Comparison of ENCODE assay signal across 24 cellular contexts in genomic region chr17:41010421-41010820, GRCh38. TPM values are rescaled to one million over a fixed set of nuclear protein-coding genes. Genes with fewer than 3 reads are reported as not detected.
"Had no signal": no experiment of that assay in that cellular context is flagged by ENCODE, and none has a peak within 500 bp of the region (broad histone marks: within the 10 kb centered on the region; RNA-seq: fewer than 3 reads in every experiment).

No MANE protein-coding gene starts in this region.

- H3K4me3 ChIP-seq: breast epithelium had no signal

- DNase-seq: activated CD4-positive, alpha-beta T cell treated with anti-CD3 and anti-CD28 coated beads for 4 hours; activated CD8-positive, alpha-beta memory T cell treated with anti-CD3 and anti-CD28 coated beads, Interleukin-2, amount 50 U/mL, for 4 hours; activated CD8-positive, alpha-beta T cell treated with anti-CD3 and anti-CD28 coated beads for 36 hours; activated naive CD8-positive, alpha-beta T cell treated with anti-CD3 and anti-CD28 coated beads, Interleukin-2, amount 50 U/mL, for 24 hours; activated T-cell treated with anti-CD3 and anti-CD28 coated beads, Interleukin-2, amount 50 U/mL, for 72 hours; caudate nucleus; NCI-H1092 treated with DMSO at 0.1 percent for 48 hours; NCI-H1417 treated with DMSO at 0.1 percent for 48 hours; NCI-H1694; NCI-H2029; NCI-H345; NCI-H510A; SHP77; T-cell; T-helper 2 cell; T1000; WERI-Rb-1 had no signal

- H3K27ac ChIP-seq: breast epithelium, KMS-11, WERI-Rb-1 had no signal

- ATAC-seq: activated CD4-positive, CD25-positive, alpha-beta regulatory T cell treated with anti-CD3 and anti-CD28 coated beads, Interleukin-2, amount 50 U/mL, for 24 hours; activated CD8-positive, alpha-beta T cell treated with anti-CD3 and anti-CD28 coated beads for 36 hours; activated naive CD8-positive, alpha-beta T cell treated with anti-CD3 and anti-CD28 coated beads, Interleukin-2, amount 50 U/mL, for 24 hours; activated T-cell treated with anti-CD3 and anti-CD28 coated beads, Interleukin-2, amount 50 U/mL, for 72 hours; T-cell had no signal

- H3K27me3 ChIP-seq: breast epithelium had no signal

- H3K9me3 ChIP-seq: breast epithelium had no signal

- H3K36me3 ChIP-seq: breast epithelium, WERI-Rb-1 had no signal

- H3K4me1 ChIP-seq: breast epithelium had no signal

RNA-seq across cellular contexts. Expression of gene KRTAP3-1, which starts 1.5 kb away (rescaled TPM):
- total RNA-seq: activated CD8-positive, alpha-beta T cell treated with anti-CD3 and anti-CD28 coated beads for 36 hours; activated T-cell treated with anti-CD3 and anti-CD28 coated beads, Interleukin-2, amount 50 U/mL, for 72 hours; activated T-helper 2 cell treated with anti-CD3 and anti-CD28 coated beads, Interferon-gamma antibody, Interleukin-2, Interleukin-4, amounts not matched to agents 10 μg/mL and 5 μg/mL and 100 μg/mL, durations not matched to agents 14 hours and 24 hours and 36 hours; breast epithelium; cerebellum; MCF 10A; SK-MEL-5; T-cell had no signal

RNA-seq across cellular contexts. Expression of gene KRTAP3-2, which starts 10.7 kb away (rescaled TPM):
- total RNA-seq: activated CD8-positive, alpha-beta T cell treated with anti-CD3 and anti-CD28 coated beads for 36 hours; activated T-cell treated with anti-CD3 and anti-CD28 coated beads, Interleukin-2, amount 50 U/mL, for 72 hours; activated T-helper 2 cell treated with anti-CD3 and anti-CD28 coated beads, Interferon-gamma antibody, Interleukin-2, Interleukin-4, amounts not matched to agents 10 μg/mL and 5 μg/mL and 100 μg/mL, durations not matched to agents 14 hours and 24 hours and 36 hours; breast epithelium; cerebellum; MCF 10A; SK-MEL-5; T-cell had no signal

RNA-seq across cellular contexts. Expression of gene KRTAP3-3, which starts 16.5 kb away (rescaled TPM):
- total RNA-seq: activated CD8-positive, alpha-beta T cell treated with anti-CD3 and anti-CD28 coated beads for 36 hours; activated T-cell treated with anti-CD3 and anti-CD28 coated beads, Interleukin-2, amount 50 U/mL, for 72 hours; activated T-helper 2 cell treated with anti-CD3 and anti-CD28 coated beads, Interferon-gamma antibody, Interleukin-2, Interleukin-4, amounts not matched to agents 10 μg/mL and 5 μg/mL and 100 μg/mL, durations not matched to agents 14 hours and 24 hours and 36 hours; breast epithelium; cerebellum; MCF 10A; SK-MEL-5; T-cell had no signal

RNA-seq across cellular contexts. Expression of gene KRTAP1-5, which starts 16.6 kb away (rescaled TPM):
- total RNA-seq: activated CD8-positive, alpha-beta T cell treated with anti-CD3 and anti-CD28 coated beads for 36 hours; activated T-cell treated with anti-CD3 and anti-CD28 coated beads, Interleukin-2, amount 50 U/mL, for 72 hours; activated T-helper 2 cell treated with anti-CD3 and anti-CD28 coated beads, Interferon-gamma antibody, Interleukin-2, Interleukin-4, amounts not matched to agents 10 μg/mL and 5 μg/mL and 100 μg/mL, durations not matched to agents 14 hours and 24 hours and 36 hours; breast epithelium; cerebellum; MCF 10A; SK-MEL-5; T-cell had no signal

RNA-seq across cellular contexts. Expression of gene KRTAP1-4, which starts 19.6 kb away (rescaled TPM):
- total RNA-seq: activated CD8-positive, alpha-beta T cell treated with anti-CD3 and anti-CD28 coated beads for 36 hours; activated T-cell treated with anti-CD3 and anti-CD28 coated beads, Interleukin-2, amount 50 U/mL, for 72 hours; activated T-helper 2 cell treated with anti-CD3 and anti-CD28 coated beads, Interferon-gamma antibody, Interleukin-2, Interleukin-4, amounts not matched to agents 10 μg/mL and 5 μg/mL and 100 μg/mL, durations not matched to agents 14 hours and 24 hours and 36 hours; breast epithelium; cerebellum; MCF 10A; SK-MEL-5; T-cell had no signal
